In the genomic region with DNA sequence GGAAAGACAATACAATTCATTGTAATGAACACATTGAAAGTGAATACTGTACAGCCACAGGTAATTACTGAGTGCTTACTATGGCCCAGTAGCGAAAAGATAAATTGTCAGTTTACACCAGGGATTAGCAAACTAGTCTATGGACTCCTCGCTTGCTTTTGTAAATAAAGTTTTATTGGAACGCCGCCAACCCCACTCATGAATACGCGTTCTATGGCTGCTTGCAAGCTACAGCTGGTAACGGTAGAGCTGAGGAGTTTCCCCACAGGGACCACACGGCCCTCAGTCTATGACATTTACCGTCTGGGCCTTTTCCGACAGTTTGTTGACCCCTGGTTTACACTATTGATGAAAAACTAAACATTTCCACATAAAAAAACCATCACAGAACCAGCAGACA, we compare ENCODE assay signal across 23 cellular contexts. TPM values are rescaled to one million over a fixed set of nuclear protein-coding genes. Genes with fewer than 3 reads are reported as not detected.
DNase-seq lines count a peak whose midpoint lies in the region; ATAC-seq, FAIRE-seq and TF ChIP-seq lines count a peak whose summit lies in the region.
"Had no signal": no experiment of that assay in that cellular context is flagged by ENCODE, and none has a peak within 500 bp of the region (broad histone marks: within the 10 kb centered on the region; RNA-seq: fewer than 3 reads in every experiment).

No MANE protein-coding gene starts in this region.

- no peak overlapping the region for H2BK5ac ChIP-seq in IMR-90 (ENCODE audit: low read depth, low read length, poor library complexity, severe bottlenecking)

- no peaks in the 10 kb centered on the region for H4K20me1 ChIP-seq in IMR-90 (ENCODE audit: insufficient read depth, low read length)

- no peaks in the 10 kb centered on the region for H3K27me3 ChIP-seq in IMR-90 (ENCODE audit: control insufficient read depth, insufficient read depth, low read length)
- no peaks in the 10 kb centered on the region for H3K27me3 ChIP-seq in Panc1 (ENCODE audit: control insufficient read depth, insufficient read depth, low read length)
- no peaks in the 10 kb centered on the region for H3K27me3 ChIP-seq in liver (ENCODE audit: control insufficient read depth in 4 of 4, insufficient read depth in 4 of 4, low read length in 3 of 4)
- H3K27me3 ChIP-seq: dorsolateral prefrontal cortex, upper lobe of left lung had no signal

- no peak overlapping the region for H3K23ac ChIP-seq in IMR-90 (ENCODE audit: low read depth, low read length)

- H3K14ac ChIP-seq in IMR-90 (replicated peaks; ENCODE audit: low read depth, low read length) = no peak overlapping the region

- H2BK120ac ChIP-seq in IMR-90 (ENCODE audit: low read depth, low read length) = no peak overlapping the region

- H3K36me3 ChIP-seq in IMR-90 (ENCODE audit: control insufficient read depth, insufficient read depth, low read length) (peaks cover 5% of the 10 kb centered on the region; the same call in 1 of the 2 replicates), Panc1 (ENCODE audit: control insufficient read depth, insufficient read depth, low read length) (peaks cover 29% of the 10 kb centered on the region), liver (ENCODE audit: control insufficient read depth in 4 of 4, insufficient read depth in 3 of 4, low read depth in 1 of 4, low read length in 3 of 4) (peaks cover 1 to 28% (median 9%) of the 10 kb centered on the region in 4 donors), kidney (ENCODE audit: control insufficient read depth in 1 of 2, insufficient read depth in 2 of 2, low read length in 2 of 2) (peaks cover 13 to 33% of the 10 kb centered on the region in 2 donors)

- in situ Hi-C loops in IMR-90 (cut with MboI; ENCODE audit: low sequenced_read_pairs) = no loop called here
- in situ Hi-C loops in Panc1 (cut with HindIII; ENCODE audit: low pct_unique_long_range_greater_than_20kb, low sequenced_read_pairs) = no loop called here

- peaks cover 2% of the 10 kb centered on the region; the same call in 1 of the 2 replicates for H3K9me1 ChIP-seq in IMR-90 (ENCODE audit: insufficient read depth, low read length)

- BruUV-seq in IMR-90 (replicated peaks; lab: Mats Ljungman, UMichigan) (no TSS peak), Panc1 (replicated peaks; lab: Mats Ljungman, UMichigan) (TSS peak; percentile 41)

- H4K5ac ChIP-seq in IMR-90 (ENCODE audit: low read depth, low read length) = no peak overlapping the region

- TF ChIP-seq RAD21 in IMR-90 (IDR thresholded peaks at IDR 0.05; ENCODE audit: low read length) = no peak
- no peak for TF ChIP-seq RAD21 in liver (IDR thresholded peaks at IDR 0.05)

- no peak overlapping the region for H4K91ac ChIP-seq in IMR-90 (ENCODE audit: insufficient read depth, low read depth, low read length)

- H2BK20ac ChIP-seq in IMR-90 (ENCODE audit: low read depth, low read length) = no peak overlapping the region

- H4K8ac ChIP-seq in IMR-90 (ENCODE audit: low read depth in 2 of 2, low read length in 2 of 2) = no peak overlapping the region

- H3K56ac ChIP-seq in IMR-90 (ENCODE audit: extremely low read depth, insufficient read depth, low read length) = no peak overlapping the region

- CTCF ChIA-PET in IMR-90 (lab: Yijun Ruan, JAX) = interaction anchor here (1.4 kb wide), 1 partner anchor 39 kb away, joined by 6 read pairs; no protein-coding TSS in a partner anchor
- CTCF ChIA-PET in Panc1 (lab: Charles Lee) = no interaction called here

- H2BK15ac ChIP-seq in IMR-90 (ENCODE audit: low read depth, low read length) = no peak overlapping the region

- H3K18ac ChIP-seq in IMR-90 (ENCODE audit: low read depth, low read length) = no peak overlapping the region

- peaks cover 2% of the 10 kb centered on the region for H3K9me3 ChIP-seq in IMR-90 (ENCODE audit: control insufficient read depth, insufficient read depth, low read length)
- no peaks in the 10 kb centered on the region for H3K9me3 ChIP-seq in Panc1 (ENCODE audit: control insufficient read depth, insufficient read depth, low read depth, low read length)
- H3K9me3 ChIP-seq in liver (ENCODE audit: control insufficient read depth in 4 of 4, low read length in 3 of 4) = no peaks in the 10 kb centered on the region
- no peaks in the 10 kb centered on the region for H3K9me3 ChIP-seq in kidney (ENCODE audit: control insufficient read depth in 1 of 2, low read length in 2 of 2)
- H3K9me3 ChIP-seq: upper lobe of left lung had no signal

- TF ChIP-seq POLR2A in IMR-90 (IDR thresholded peaks at IDR 0.05; ENCODE audit: low read depth, low read length) = no peak

- no peak overlapping the region for H2AK5ac ChIP-seq in IMR-90 (ENCODE audit: low read depth, low read length)

- no peak overlapping the region for H2AK9ac ChIP-seq in IMR-90 (replicated peaks; ENCODE audit: low read depth, low read length, poor library complexity)

- FAIRE-seq in kidney (lab: Jason Lieb, UNC) = no peak
- FAIRE-seq: H1 had no signal

- DNase-seq in DMS 273 (lab: John Stamatoyannopoulos, UW; ENCODE audit: unreplicated experiment) = peak; percentile 37
- no peak for DNase-seq in DMS 273 treated with DMSO at 0.1 percent for 48 hours (lab: John Stamatoyannopoulos, UW)
- DNase-seq in IMR-90 = peak; percentile 22
- DNase-seq in Panc1 (ENCODE audit: low read depth, low spot score) = no peak
- no peak for DNase-seq in kidney
- no peak for DNase-seq in cerebellar cortex (ENCODE audit: low spot score)
- DNase-seq: activated CD4-positive, alpha-beta memory T cell treated with anti-CD3 and anti-CD28 coated beads, Interleukin-2, amount 10 ng/mL, durations not matched to agents 7 days and 5 days; activated effector memory CD4-positive, alpha-beta T cell treated with anti-CD3 and anti-CD28 coated beads, Interleukin-2, amount 50 U/mL, for 16 hours; AML-193; CD8-positive, alpha-beta memory T cell; dorsolateral prefrontal cortex; Karpas-422; NCI-H1694 treated with DMSO at 0.1 percent for 48 hours; NCI-H82; OCI-M1; posterior cingulate gyrus; SIG-M5; stimulated activated CD4-positive, alpha-beta T cell treated with anti-CD3 and anti-CD28 coated beads, Interleukin-15, amount 100 ng/mL, for 24 hours; upper lobe of left lung had no signal

- no peak overlapping the region for H2AFZ ChIP-seq in IMR-90 (replicated peaks; ENCODE audit: low read length, poor library complexity)

- dilution Hi-C loops in IMR-90 (cut with HindIII; ENCODE audit: low sequenced_read_pairs, unreplicated experiment) = no loop called here

- no peak overlapping the region for H3K4ac ChIP-seq in IMR-90 (ENCODE audit: low read depth, low read length)

- no peak overlapping the region for H3K9ac ChIP-seq in IMR-90 (ENCODE audit: low read depth, low read length)
- H3K9ac ChIP-seq in liver (ENCODE audit: low read depth in 1 of 2, low read length in 2 of 2) = no peak overlapping the region
- H3K9ac ChIP-seq in kidney (ENCODE audit: low read length in 2 of 2) = no peak overlapping the region

- POLR2A ChIA-PET in IMR-90 (lab: Charles Lee; ENCODE audit: unreplicated experiment) (no interaction called here), Panc1 (lab: Charles Lee) (no interaction called here)

- WGBS in IMR-90 (ENCODE audit: extremely low coverage in 2 of 2, insufficient read length in 1 of 2), 2 experiments = 15% methylated on average over 4 of the region's 10 CpGs; no CpG with 5 or more reads in 1 of the 2 experiments
- 40% methylated on average over 10 of the region's 10 CpGs for WGBS in liver

- TF ChIP-seq CTCF in IMR-90 (conservative IDR thresholded peaks at IDR 0.05; ENCODE audit: low read depth, low read length) (no peak), Panc1 (IDR thresholded peaks at IDR 0.05) (no peak), liver (IDR thresholded peaks at IDR 0.05; ENCODE audit: low read depth, low read length, missing input control) (no peak), kidney (IDR thresholded peaks at IDR 0.05; ENCODE audit: borderline replicate concordance, extremely low read depth, insufficient read depth) (no peak)

- no peak overlapping the region for H3K4me2 ChIP-seq in IMR-90 (ENCODE audit: low read depth, low read length)

- intact Hi-C loops in IMR-90 (cut with micrococcal nuclease) (no loop called here), Panc1 (cut with micrococcal nuclease; ENCODE audit: unreplicated experiment) (loop anchor here (5.0 kb wide), 1 partner anchor 39 kb away; no protein-coding TSS in a partner anchor), kidney (cut with DNase I) (no loop called here)

- ATAC-seq in IMR-90 (ENCODE audit: low read depth) (peak; percentile 33), Panc1 (no peak), HG02763 (IDR thresholded peaks at IDR 0.05; ENCODE audit: unreplicated experiment) (no peak)

- H3K79me1 ChIP-seq in IMR-90 (ENCODE audit: low read depth in 1 of 2, low read length in 2 of 2) = no peaks in the 10 kb centered on the region

- no peaks in the 10 kb centered on the region; the same call in 1 of the 2 replicates for H3K4me1 ChIP-seq in IMR-90 (ENCODE audit: control insufficient read depth, insufficient read depth, low read length)
- H3K4me1 ChIP-seq in Panc1 (ENCODE audit: control insufficient read depth, insufficient read depth, low read length) = no peaks in the 10 kb centered on the region
- peaks cover 0 to 7% (median 4%) of the 10 kb centered on the region in 4 donors for H3K4me1 ChIP-seq in liver (ENCODE audit: control insufficient read depth in 4 of 4, insufficient read depth in 4 of 4, low read length in 3 of 4)
- no peaks in the 10 kb centered on the region for H3K4me1 ChIP-seq in kidney (ENCODE audit: control insufficient read depth in 1 of 2, insufficient read depth in 1 of 2, low read depth in 1 of 2, low read length in 2 of 2)
- H3K4me1 ChIP-seq: upper lobe of left lung had no signal

- H3K27ac ChIP-seq in IMR-90 (ENCODE audit: insufficient read depth, low read length) (no peak overlapping the region), Panc1 (ENCODE audit: low read length) (no peak overlapping the region), liver (ENCODE audit: low read depth in 1 of 2, low read length in 2 of 2) (no peak overlapping the region), kidney (ENCODE audit: low read depth in 2 of 2, low read length in 2 of 2) (no peak overlapping the region)
- H3K27ac ChIP-seq: 22Rv1, dorsolateral prefrontal cortex, upper lobe of left lung had no signal

- H3K4me3 ChIP-seq in IMR-90 (ENCODE audit: insufficient read depth, low read depth, low read length) (no peak overlapping the region), Panc1 (ENCODE audit: low read depth in 2 of 2, low read length in 2 of 2) (no peak overlapping the region), liver (ENCODE audit: low read depth in 1 of 3, low read length in 3 of 3) (no peak overlapping the region), kidney (ENCODE audit: low read length in 2 of 2) (no peak overlapping the region)
- H3K4me3 ChIP-seq: dorsolateral prefrontal cortex, upper lobe of left lung had no signal

RNA-seq across cellular contexts. Expression of a gene that starts 24.2 kb away (rescaled TPM):
- total RNA-seq in IMR-90 (2012; rRNA removed) (0.56 and 0.90 TPM in 2 replicates), Panc1 (2021; ENCODE audit: unreplicated experiment) (497 TPM), liver (10 to 100 TPM in 1 of 2 donors, 1 to 10 TPM in 1; 3.6 to 40.2 TPM), kidney (342 TPM)
- polyA plus RNA-seq in IMR-90 (2012; rRNA removed) (7.3 and 11.4 TPM in 2 replicates), liver (10 to 100 TPM; 13.4 to 13.9 TPM), kidney (ENCODE audit: insufficient read depth, low read depth, low replicate concordance) (94.0 TPM)
- polyA plus RNA-seq in IMR-90 (2012; cell fraction: cytosol; rRNA removed) = 15.0 and 17.8 TPM in 2 replicates
- 27.9 and 77.8 TPM in 2 replicates for polyA plus RNA-seq in IMR-90 (2012; cell fraction: nucleus; rRNA removed; ENCODE audit: low replicate concordance)
- 508 TPM for polyA plus RNA-seq in Panc1 (2012; ENCODE audit: insufficient read length)
- polyA plus RNA-seq: CD8-positive, alpha-beta memory T cell had no signal

RNA-seq across cellular contexts. Expression of a gene that starts 40.1 kb away (rescaled TPM):
- total RNA-seq in IMR-90 (2012; rRNA removed) = 96.9 and 103 TPM in 2 replicates
- polyA plus RNA-seq in IMR-90 (2012; rRNA removed) = 149 and 188 TPM in 2 replicates
- polyA plus RNA-seq in IMR-90 (2012; cell fraction: cytosol; rRNA removed) = 188 and 201 TPM in 2 replicates
- 76.7 and 165 TPM in 2 replicates for polyA plus RNA-seq in IMR-90 (2012; cell fraction: nucleus; rRNA removed; ENCODE audit: low replicate concordance)
- 194 TPM for total RNA-seq in Panc1 (2021; ENCODE audit: unreplicated experiment)
- polyA plus RNA-seq in Panc1 (2012; ENCODE audit: insufficient read length) = 315 TPM
- 10 to 100 TPM; 45.3 to 70.9 TPM for total RNA-seq in liver
- polyA plus RNA-seq in liver = 10 to 100 TPM; 83.8 to 91.0 TPM
- total RNA-seq in kidney = 64.4 TPM
- 79.4 TPM for polyA plus RNA-seq in kidney (ENCODE audit: insufficient read depth, low read depth, low replicate concordance)

RNA-seq across cellular contexts. Expression of a gene that starts 44.0 kb away (rescaled TPM):
- total RNA-seq in IMR-90 (2012; rRNA removed) = 2,710 and 3,846 TPM in 2 replicates
- 4,298 and 4,766 TPM in 2 replicates for polyA plus RNA-seq in IMR-90 (2012; rRNA removed)
- polyA plus RNA-seq in IMR-90 (2012; cell fraction: cytosol; rRNA removed) = 31,826 and 47,741 TPM in 2 replicates
- polyA plus RNA-seq in IMR-90 (2012; cell fraction: nucleus; rRNA removed; ENCODE audit: low replicate concordance) = 3,277 and 3,813 TPM in 2 replicates
- 1,761 TPM for total RNA-seq in Panc1 (2021; ENCODE audit: unreplicated experiment)
- polyA plus RNA-seq in Panc1 (2012; ENCODE audit: insufficient read length) = 4,052 TPM
- 100 to 1,000 TPM; 378 to 499 TPM for total RNA-seq in liver
- polyA plus RNA-seq in liver = 1,000 to 10,000 TPM in 1 of 2 donors, 100 to 1,000 TPM in 1; 278 to 1,588 TPM
- total RNA-seq in kidney = 1,221 TPM
- 2,336 TPM for polyA plus RNA-seq in kidney (ENCODE audit: insufficient read depth, low read depth, low replicate concordance)

Comparison
In these comparisons a context has a peak if more than half of its experiments do, and no peak if none do; other contexts are left out.
1. DNase-seq: peak in DMS 273 (single experiment) and IMR-90 (single experiment); none in DMS 273 treated with DMSO at 0.1 percent for 48 hours (single experiment), Panc1 (single experiment), kidney (single experiment) and cerebellar cortex (single experiment).